ENCODE assay signal across 9 cellular contexts in the genomic region with DNA sequence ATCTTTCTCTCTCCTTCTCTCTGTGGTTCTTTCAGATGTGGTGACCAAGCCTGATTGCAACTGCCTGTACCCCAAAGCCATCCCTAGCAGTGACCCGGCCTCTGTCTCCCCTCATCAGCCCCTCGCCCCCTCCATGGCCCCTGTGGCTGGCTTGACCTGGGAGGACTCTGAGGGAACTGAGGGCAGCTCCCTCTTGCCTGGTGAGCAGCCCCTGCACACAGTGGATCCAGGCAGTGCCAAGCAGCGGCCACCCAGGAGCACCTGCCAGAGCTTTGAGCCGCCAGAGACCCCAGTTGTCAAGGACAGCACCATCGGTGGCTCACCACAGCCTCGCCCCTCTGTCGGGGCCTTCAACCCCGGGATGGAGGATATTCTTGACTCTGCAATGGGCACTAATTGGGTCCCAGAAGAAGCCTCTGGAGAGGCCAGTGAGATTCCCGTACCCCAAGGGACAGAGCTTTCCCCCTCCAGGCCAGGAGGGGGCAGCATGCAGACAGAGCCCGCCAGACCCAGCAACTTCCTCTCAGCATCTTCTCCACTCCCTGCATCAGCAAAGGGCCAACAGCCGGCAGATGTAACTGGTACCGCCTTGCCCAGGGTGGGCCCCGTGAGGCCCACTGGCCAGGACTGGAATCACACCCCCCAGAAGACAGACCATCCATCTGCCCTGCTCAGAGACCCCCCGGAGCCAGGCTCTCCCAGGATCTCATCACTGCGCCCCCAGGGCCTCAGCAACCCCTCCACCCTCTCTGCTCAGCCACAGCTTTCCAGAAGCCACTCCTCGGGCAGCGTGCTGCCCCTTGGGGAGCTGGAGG. TPM values are rescaled to one million over a fixed set of nuclear protein-coding genes. Genes with fewer than 3 reads are reported as not detected.
DNase-seq lines count a peak whose midpoint lies in the region; ATAC-seq, FAIRE-seq and TF ChIP-seq lines count a peak whose summit lies in the region.
"Had no signal": no experiment of that assay in that cellular context is flagged by ENCODE, and none has a peak within 500 bp of the region (broad histone marks: within the 10 kb centered on the region; RNA-seq: fewer than 3 reads in every experiment).

No MANE protein-coding gene starts in this region.

- H2BK15ac ChIP-seq in IMR-90 (ENCODE audit: low read depth, low read length): no peak overlapping the region

- H3K27me3 ChIP-seq in IMR-90 (ENCODE audit: control insufficient read depth, insufficient read depth, low read length) (no peaks in the 10 kb centered on the region), liver (ENCODE audit: control insufficient read depth in 4 of 4, insufficient read depth in 4 of 4, low read length in 3 of 4) (no peaks in the 10 kb centered on the region)

- H2BK5ac ChIP-seq in IMR-90 (ENCODE audit: low read depth, low read length, poor library complexity, severe bottlenecking): no peak overlapping the region

- peaks cover 13 to 79% of the 10 kb centered on the region in 2 experiments; a peak in 3 of 4 replicates for H3K79me1 ChIP-seq in IMR-90 (ENCODE audit: low read depth in 1 of 2, low read length in 2 of 2)

- H3K56ac ChIP-seq in IMR-90 (ENCODE audit: extremely low read depth, insufficient read depth, low read length): no peak overlapping the region

- peaks cover 11% of the 10 kb centered on the region for H3K4me1 ChIP-seq in IMR-90 (ENCODE audit: control insufficient read depth, insufficient read depth, low read length)
- peaks cover 9 to 17% (median 12%) of the 10 kb centered on the region in 4 donors for H3K4me1 ChIP-seq in liver (ENCODE audit: control insufficient read depth in 4 of 4, insufficient read depth in 4 of 4, low read length in 3 of 4)

- TF ChIP-seq POLR2A in IMR-90 (IDR thresholded peaks at IDR 0.05; ENCODE audit: low read depth, low read length): no peak

- no peak overlapping the region for H2BK120ac ChIP-seq in IMR-90 (ENCODE audit: low read depth, low read length)

- H4K91ac ChIP-seq in IMR-90 (ENCODE audit: insufficient read depth, low read depth, low read length): no peak overlapping the region

- CTCF ChIA-PET in IMR-90 (lab: Yijun Ruan, JAX): no interaction called here

- no peak overlapping the region for H3K4ac ChIP-seq in IMR-90 (ENCODE audit: low read depth, low read length)

- H3K9me3 ChIP-seq in IMR-90 (ENCODE audit: control insufficient read depth, insufficient read depth, low read length) (no peaks in the 10 kb centered on the region), liver (ENCODE audit: control insufficient read depth in 4 of 4, low read length in 3 of 4) (no peaks in the 10 kb centered on the region)

- H2AK5ac ChIP-seq in IMR-90 (ENCODE audit: low read depth, low read length): no peak overlapping the region

- H3K9me1 ChIP-seq in IMR-90 (ENCODE audit: insufficient read depth, low read length): peaks cover 14% of the 10 kb centered on the region

- H3K27ac ChIP-seq in IMR-90 (ENCODE audit: insufficient read depth, low read length) (no peak overlapping the region), liver (ENCODE audit: low read depth in 1 of 2, low read length in 2 of 2) (no peak overlapping the region)

- no peak overlapping the region for H3K4me2 ChIP-seq in IMR-90 (ENCODE audit: low read depth, low read length)

- H4K5ac ChIP-seq in IMR-90 (ENCODE audit: low read depth, low read length): no peak overlapping the region

- no peak for ATAC-seq in IMR-90 (ENCODE audit: low read depth)
- no peak for ATAC-seq in GM21576 (IDR thresholded peaks at IDR 0.05; ENCODE audit: unreplicated experiment)

- TF ChIP-seq CTCF in IMR-90 (conservative IDR thresholded peaks at IDR 0.05; ENCODE audit: low read depth, low read length) (peak; percentile 37), liver (IDR thresholded peaks at IDR 0.05; ENCODE audit: low read depth, low read length, missing input control) (peak; percentile 59)

- POLR2A ChIA-PET in IMR-90 (lab: Charles Lee; ENCODE audit: unreplicated experiment): no interaction called here

- H3K9ac ChIP-seq in IMR-90 (ENCODE audit: low read depth, low read length) (no peak overlapping the region), liver (ENCODE audit: low read depth in 1 of 2, low read length in 2 of 2) (no peak overlapping the region)

- dilution Hi-C loops in IMR-90 (cut with HindIII; ENCODE audit: low sequenced_read_pairs, unreplicated experiment): no loop called here

- no peak for FAIRE-seq in HTR-8/SVneo (lab: Jason Lieb, UNC)

- H3K23ac ChIP-seq in IMR-90 (ENCODE audit: low read depth, low read length): no peak overlapping the region

- intact Hi-C loops in IMR-90 (cut with micrococcal nuclease) (no loop called here), posterior vena cava (cut with DNase I) (loop anchor here in 1 of 2 donors (5.0 kb wide), 1 partner anchor 54 kb away; no protein-coding TSS in a partner anchor)

- peaks cover 10% of the 10 kb centered on the region for H4K20me1 ChIP-seq in IMR-90 (ENCODE audit: insufficient read depth, low read length)

- no peak overlapping the region for H2AFZ ChIP-seq in IMR-90 (replicated peaks; ENCODE audit: low read length, poor library complexity)

- in situ Hi-C loops in IMR-90 (cut with MboI; ENCODE audit: low sequenced_read_pairs): loop anchor here (25.0 kb wide), 1 partner anchor 136 kb away; no protein-coding TSS in a partner anchor

- DNase-seq in COLO668 (lab: John Stamatoyannopoulos, UW; ENCODE audit: unreplicated experiment) (peak; percentile 28), IMR-90 (no peak), amniotic epithelial cell (ENCODE audit: low read depth) (peak; percentile 38), posterior vena cava (ENCODE audit: low spot score) (no peak), HTR-8/SVneo (ENCODE audit: insufficient read length, low spot score) (no peak), anterior cingulate cortex (lab: John Stamatoyannopoulos, UW) (no peak)
- DNase-seq: effector memory CD4-positive, alpha-beta T cell had no signal

- H4K8ac ChIP-seq in IMR-90 (ENCODE audit: low read depth in 2 of 2, low read length in 2 of 2): no peak overlapping the region

- H2BK20ac ChIP-seq in IMR-90 (ENCODE audit: low read depth, low read length): no peak overlapping the region

- no peak overlapping the region for H3K14ac ChIP-seq in IMR-90 (replicated peaks; ENCODE audit: low read depth, low read length)

- no peak overlapping the region for H3K18ac ChIP-seq in IMR-90 (ENCODE audit: low read depth, low read length)

- WGBS in IMR-90 (ENCODE audit: extremely low coverage in 2 of 2, insufficient read length in 1 of 2), 2 experiments: 80% methylated on average over 4 of the region's 17 CpGs; no CpG with 5 or more reads in 1 of the 2 experiments
- 86% methylated on average over 17 of the region's 17 CpGs for WGBS in liver

- H3K4me3 ChIP-seq in IMR-90 (ENCODE audit: insufficient read depth, low read depth, low read length) (no peak overlapping the region), liver (ENCODE audit: low read depth in 1 of 3, low read length in 3 of 3) (no peak overlapping the region)

- H2AK9ac ChIP-seq in IMR-90 (replicated peaks; ENCODE audit: low read depth, low read length, poor library complexity): no peak overlapping the region

- H3K36me3 ChIP-seq in IMR-90 (ENCODE audit: control insufficient read depth, insufficient read depth, low read length) (peaks cover 91% of the 10 kb centered on the region), liver (ENCODE audit: control insufficient read depth in 4 of 4, insufficient read depth in 3 of 4, low read depth in 1 of 4, low read length in 3 of 4) (peaks cover 14 to 70% (median 40%) of the 10 kb centered on the region in 4 donors)

- TF ChIP-seq RAD21 in IMR-90 (IDR thresholded peaks at IDR 0.05; ENCODE audit: low read length): peak; percentile 38; the same call in 1 of the 2 replicates
- peak; percentile 73 to 83 for TF ChIP-seq RAD21 in liver (IDR thresholded peaks at IDR 0.05)

- TSS peak; percentile 88 for BruUV-seq in IMR-90 (replicated peaks; lab: Mats Ljungman, UMichigan)

TF ChIP-seq in IMR-90, 13 proteins besides CTCF, POLR2A, EP300 and RAD21 (continues in another document):
- TF ChIP-seq CEBPB (IDR thresholded peaks at IDR 0.05; ENCODE audit: low read depth, low read length): no peak
- no peak for TF ChIP-seq FOS (IDR thresholded peaks at IDR 0.05; ENCODE audit: low read depth, low read length)
- no peak for TF ChIP-seq RCOR1 (IDR thresholded peaks at IDR 0.05; ENCODE audit: insufficient replicate concordance, low read length)
- TF ChIP-seq BHLHE40 (IDR thresholded peaks at IDR 0.05; ENCODE audit: low read depth, low read length): no peak
- TF ChIP-seq SMC3 (IDR thresholded peaks at IDR 0.05; ENCODE audit: low read depth, low read length): peak; percentile 39
- TF ChIP-seq, protein P1, sequence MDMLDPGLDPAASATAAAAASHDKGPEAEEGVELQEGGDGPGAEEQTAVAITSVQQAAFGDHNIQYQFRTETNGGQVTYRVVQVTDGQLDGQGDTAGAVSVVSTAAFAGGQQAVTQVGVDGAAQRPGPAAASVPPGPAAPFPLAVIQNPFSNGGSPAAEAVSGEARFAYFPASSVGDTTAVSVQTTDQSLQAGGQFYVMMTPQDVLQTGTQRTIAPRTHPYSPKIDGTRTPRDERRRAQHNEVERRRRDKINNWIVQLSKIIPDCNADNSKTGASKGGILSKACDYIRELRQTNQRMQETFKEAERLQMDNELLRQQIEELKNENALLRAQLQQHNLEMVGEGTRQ (IDR thresholded peaks at IDR 0.05; ENCODE audit: low read depth, low read length): no peak

TF ChIP-seq in liver, 16 proteins besides CTCF, POLR2A, EP300 and RAD21 (continues in another document):
- no peak for TF ChIP-seq JUND (IDR thresholded peaks at IDR 0.05)

RNA-seq across cellular contexts. Expression of a gene that starts 12.7 kb away (rescaled TPM):
- total RNA-seq in IMR-90 (2012; rRNA removed) (9.4 and 14.3 TPM in 2 replicates), liver (10 to 100 TPM in 1 of 2 donors, 1 to 10 TPM in 1; 6.3 to 15.2 TPM), posterior vena cava (10 to 100 TPM; 64.1 to 68.7 TPM)
- polyA plus RNA-seq in IMR-90 (2012; rRNA removed) (22.0 and 25.6 TPM in 2 replicates), liver (10 to 100 TPM; 11.0 to 11.7 TPM)
- 19.2 and 30.9 TPM in 2 replicates for polyA plus RNA-seq in IMR-90 (2012; cell fraction: cytosol; rRNA removed)
- polyA plus RNA-seq in IMR-90 (2012; cell fraction: nucleus; rRNA removed; ENCODE audit: low replicate concordance): 26.9 and 32.7 TPM in 2 replicates

Comparison
In these comparisons a context has a peak if more than half of its experiments do, and no peak if none do; other contexts are left out.
1. DNase-seq: peak in COLO668 (single experiment) and amniotic epithelial cell (single experiment); none in IMR-90 (single experiment), posterior vena cava (single experiment), HTR-8/SVneo (single experiment) and anterior cingulate cortex (0 of 58).